Comparison of ENCODE assay signal across 12 cellular contexts in genomic region chr1:193540511-193540910, GRCh38.
DNase-seq lines count a peak whose midpoint lies in the region; ATAC-seq and TF ChIP-seq lines count a peak whose summit lies in the region.
"Had no signal": no experiment of that assay in that cellular context is flagged by ENCODE, and none has a peak within 500 bp of the region (broad histone marks: within the 10 kb centered on the region; RNA-seq: fewer than 3 reads in every experiment).

No MANE protein-coding gene starts in this region.

- H2AFZ ChIP-seq in OCI-LY7 (ENCODE audit: low read length), result peak overlapping the region; percentile 99

- peaks cover 50% of the 10 kb centered on the region for H3K4me1 ChIP-seq in OCI-LY7 (ENCODE audit: insufficient read depth, low read length, poor library complexity, severe bottlenecking)
- H3K4me1 ChIP-seq in spleen, result peaks cover 3 to 51% (median 24%) of the 10 kb centered on the region in 6 donors
- no peaks in the 10 kb centered on the region for H3K4me1 ChIP-seq in A673 (ENCODE audit: insufficient read depth, low read length, poor library complexity, severe bottlenecking)

- no peaks in the 10 kb centered on the region for H3K79me2 ChIP-seq in OCI-LY7 (ENCODE audit: insufficient read depth, low read depth, low read length)

- H3K4me3 ChIP-seq in OCI-LY7 (ENCODE audit: low read depth, low read length, poor library complexity, severe bottlenecking), result peak overlapping the region; percentile 59
- peak overlapping the region in 1 of 8 donors; percentile 43 for H3K4me3 ChIP-seq in spleen
- no peak overlapping the region for H3K4me3 ChIP-seq in A673 (ENCODE audit: low read depth, low read length, poor library complexity, severe bottlenecking)

- peak overlapping the region; percentile 58 for H3K27ac ChIP-seq in OCI-LY7 (ENCODE audit: low read depth, low read length, poor library complexity, severe bottlenecking)
- H3K27ac ChIP-seq in spleen, result peak overlapping the region; percentile 45 to 82 (median 76)
- no peak overlapping the region for H3K27ac ChIP-seq in A673 (ENCODE audit: low read depth, low read length, poor library complexity, severe bottlenecking)
- H3K27ac ChIP-seq: neutrophil had no signal

- no peaks in the 10 kb centered on the region for H3K9me3 ChIP-seq in OCI-LY7 (ENCODE audit: low read length)
- H3K9me3 ChIP-seq in spleen, result no peaks in the 10 kb centered on the region
- no peaks in the 10 kb centered on the region for H3K9me3 ChIP-seq in A673 (ENCODE audit: low read depth, low read length, poor library complexity, severe bottlenecking)
- H3K9me3 ChIP-seq: neutrophil had no signal

- H3K9me2 ChIP-seq in OCI-LY7 (ENCODE audit: insufficient read depth, low read length), result no peaks in the 10 kb centered on the region

- no TSS peak for BruUV-seq in OCI-LY7 (replicated peaks; lab: Mats Ljungman, UMichigan)
- no TSS peak for BruUV-seq in A673 (replicated peaks; lab: Mats Ljungman, UMichigan)

- H3K27ac Mint-ChIP-seq in activated CD8-positive, alpha-beta memory T cell treated with anti-CD3 and anti-CD28 coated beads, Interleukin-2, amount 10 ng/mL, durations not matched to agents 7 days and 5 days, result peak overlapping the region; percentile 94
- H3K27ac Mint-ChIP-seq: dendritic cell treated with granulocyte-macrophage colony-stimulating factor and Interleukin-4, amounts not matched to agents 40 ng/mL and 50 ng/mL, for 4 days had no signal

- H4K20me1 ChIP-seq in OCI-LY7 (ENCODE audit: insufficient read depth, low read length), result no peaks in the 10 kb centered on the region

- TF ChIP-seq CTCF in OCI-LY7 (conservative IDR thresholded peaks at IDR 0.05; ENCODE audit: low read length), result no peak
- TF ChIP-seq CTCF in spleen (IDR thresholded peaks at IDR 0.05 in 8 of 11, conservative IDR thresholded peaks at IDR 0.05 in 3 of 11), result no peak
- no peak for TF ChIP-seq CTCF in A673 (conservative IDR thresholded peaks at IDR 0.05; ENCODE audit: low read depth, low read length)

- H3K36me3 Mint-ChIP-seq in activated CD8-positive, alpha-beta memory T cell treated with anti-CD3 and anti-CD28 coated beads, Interleukin-2, amount 10 ng/mL, durations not matched to agents 7 days and 5 days, result peaks cover 20% of the 10 kb centered on the region

- H3K27me3 ChIP-seq in spleen (replicated peaks in 1 of 7), result no peaks in the 10 kb centered on the region
- no peaks in the 10 kb centered on the region for H3K27me3 ChIP-seq in A673 (replicated peaks; ENCODE audit: insufficient read depth, low read depth, low read length, poor library complexity)
- H3K27me3 ChIP-seq: neutrophil had no signal

- DNase-seq in activated CD8-positive, alpha-beta memory T cell treated with anti-CD3 and anti-CD28 coated beads, Interleukin-2, amount 10 ng/mL, durations not matched to agents 7 days and 5 days, result peak; percentile 57
- DNase-seq in activated CD8-positive, alpha-beta memory T cell treated with anti-CD3 and anti-CD28 coated beads, Interleukin-2, amount 50 U/mL, for 4 hours, result no peak
- DNase-seq in OCI-LY7 (ENCODE audit: low spot score) (peak; percentile 12), spleen (no peak), A673 (ENCODE audit: low spot score) (no peak), NCI-H1417 treated with DMSO at 0.1 percent for 48 hours (lab: John Stamatoyannopoulos, UW) (no peak), glomerular visceral epithelial cell (ENCODE audit: extremely low spot score) (no peak)
- DNase-seq: ACHN, NCI-H1105 treated with DMSO at 0.1 percent for 48 hours had no signal

- intact Hi-C loops in OCI-LY7 (cut with micrococcal nuclease; ENCODE audit: unreplicated experiment) (no loop called here), spleen (cut with DNase I; ENCODE audit: low total_unique reads) (no loop called here), A673 (cut with micrococcal nuclease; ENCODE audit: unreplicated experiment) (no loop called here)

- ATAC-seq in activated CD8-positive, alpha-beta memory T cell treated with anti-CD3 and anti-CD28 coated beads, Interleukin-2, amount 10 ng/mL, durations not matched to agents 7 days and 5 days, result peak; percentile 74
- ATAC-seq in HG02798 (IDR thresholded peaks at IDR 0.05; ENCODE audit: poor library complexity, unreplicated experiment), result peak; percentile 4

- POLR2A ChIA-PET in OCI-LY7 (lab: Charles Lee) (interaction anchor here (0.6 to 2.3 kb wide), 11 partner anchors 9 to 482 kb away, joined by 3 to 11 read pairs (median 4); partner anchors contain the start of genes RO60 and UCHL5), A673 (lab: Charles Lee; ENCODE audit: low non-redundant PET) (no interaction called here)

- H3K4me3 Mint-ChIP-seq in activated CD8-positive, alpha-beta memory T cell treated with anti-CD3 and anti-CD28 coated beads, Interleukin-2, amount 10 ng/mL, durations not matched to agents 7 days and 5 days, result peak overlapping the region; percentile 72
- H3K4me3 Mint-ChIP-seq: dendritic cell treated with granulocyte-macrophage colony-stimulating factor and Interleukin-4, amounts not matched to agents 40 ng/mL and 50 ng/mL, for 4 days had no signal

- H3K4me1 Mint-ChIP-seq in activated CD8-positive, alpha-beta memory T cell treated with anti-CD3 and anti-CD28 coated beads, Interleukin-2, amount 10 ng/mL, durations not matched to agents 7 days and 5 days, result peaks cover 56% of the 10 kb centered on the region

- H3K4me2 ChIP-seq in OCI-LY7 (ENCODE audit: low read length), result peak overlapping the region; percentile 77

- TF ChIP-seq POLR2A in spleen (IDR thresholded peaks at IDR 0.05), result no peak

- no peaks in the 10 kb centered on the region for H3K9me3 Mint-ChIP-seq in activated CD8-positive, alpha-beta memory T cell treated with anti-CD3 and anti-CD28 coated beads, Interleukin-2, amount 10 ng/mL, durations not matched to agents 7 days and 5 days (ENCODE audit: low read depth)
- H3K9me3 Mint-ChIP-seq: dendritic cell treated with granulocyte-macrophage colony-stimulating factor and Interleukin-4, amounts not matched to agents 40 ng/mL and 50 ng/mL, for 4 days had no signal

- H3K36me3 ChIP-seq in OCI-LY7 (ENCODE audit: insufficient read depth, low read length), result no peaks in the 10 kb centered on the region
- no peaks in the 10 kb centered on the region for H3K36me3 ChIP-seq in spleen
- H3K36me3 ChIP-seq in A673 (ENCODE audit: insufficient read depth, low read length, poor library complexity, severe bottlenecking), result no peaks in the 10 kb centered on the region
- H3K36me3 ChIP-seq: neutrophil had no signal

- CTCF ChIA-PET in activated CD8-positive, alpha-beta memory T cell treated with anti-CD3 and anti-CD28 coated beads, Interleukin-2, amount 10 ng/mL, durations not matched to agents 7 days and 5 days (lab: Charles Lee), result interaction anchor here (0.9 kb wide), 1 partner anchor 60 kb away, joined by 3 read pairs; no protein-coding TSS in a partner anchor
- CTCF ChIA-PET in OCI-LY7 (lab: Charles Lee; ENCODE audit: unreplicated experiment) (interaction anchor here (1.0 kb wide), 1 partner anchor 53 kb away, joined by 3 read pairs; no protein-coding TSS in a partner anchor), A673 (lab: Charles Lee) (no interaction called here)

- H3K27me3 Mint-ChIP-seq in activated CD8-positive, alpha-beta memory T cell treated with anti-CD3 and anti-CD28 coated beads, Interleukin-2, amount 10 ng/mL, durations not matched to agents 7 days and 5 days, result no peaks in the 10 kb centered on the region
- H3K27me3 Mint-ChIP-seq: dendritic cell treated with granulocyte-macrophage colony-stimulating factor and Interleukin-4, amounts not matched to agents 40 ng/mL and 50 ng/mL, for 4 days had no signal

Comparison
In these comparisons a context has a peak if more than half of its experiments do, and no peak if none do; other contexts are left out.
1. DNase-seq: peak in activated CD8-positive, alpha-beta memory T cell treated with anti-CD3 and anti-CD28 coated beads, Interleukin-2, amount 10 ng/mL, durations not matched to agents 7 days and 5 days (single experiment) and OCI-LY7 (single experiment); none in activated CD8-positive, alpha-beta memory T cell treated with anti-CD3 and anti-CD28 coated beads, Interleukin-2, amount 50 U/mL, for 4 hours (single experiment), spleen (single experiment), A673 (single experiment), NCI-H1417 treated with DMSO at 0.1 percent for 48 hours (single experiment) and glomerular visceral epithelial cell (single experiment).